ENCODE assay signal across 23 cellular contexts in genomic region chr1:225525377-225525776, GRCh38.
"Had no signal": no experiment of that assay in that cellular context is flagged by ENCODE, and none has a peak within 500 bp of the region (broad histone marks: within the 10 kb centered on the region; RNA-seq: fewer than 3 reads in every experiment).

No MANE protein-coding gene starts in this region.

- DNase-seq: Karpas-422, KG1, MG63, NCI-H1092, NCI-H1105 treated with DMSO at 0.1 percent for 48 hours, NCI-H1417 treated with DMSO at 0.1 percent for 48 hours, NCI-H146, NCI-H1694 treated with DMSO at 0.1 percent for 48 hours, NCI-H1930, NCI-H2081, NCI-H2107, NCI-H226, NCI-H446, NCI-H510A, NCI-H524 treated with DMSO at 0.1 percent for 48 hours, NCI-H69, NCI-H774, Right ventricle myocardium superior, RPMI8226, SIG-M5 had no signal

- H3K27me3 ChIP-seq: MG63, SJSA1 had no signal

- H3K27ac ChIP-seq: HL-60, SJSA1, SK-N-MC had no signal

- H3K9me3 ChIP-seq: MG63, SJSA1 had no signal

- H3K4me1 ChIP-seq: SJSA1 had no signal

- H3K4me3 ChIP-seq: MG63, SJSA1, SK-N-MC had no signal
